ENCODE assay signal across 3 cellular contexts in the genomic region with DNA sequence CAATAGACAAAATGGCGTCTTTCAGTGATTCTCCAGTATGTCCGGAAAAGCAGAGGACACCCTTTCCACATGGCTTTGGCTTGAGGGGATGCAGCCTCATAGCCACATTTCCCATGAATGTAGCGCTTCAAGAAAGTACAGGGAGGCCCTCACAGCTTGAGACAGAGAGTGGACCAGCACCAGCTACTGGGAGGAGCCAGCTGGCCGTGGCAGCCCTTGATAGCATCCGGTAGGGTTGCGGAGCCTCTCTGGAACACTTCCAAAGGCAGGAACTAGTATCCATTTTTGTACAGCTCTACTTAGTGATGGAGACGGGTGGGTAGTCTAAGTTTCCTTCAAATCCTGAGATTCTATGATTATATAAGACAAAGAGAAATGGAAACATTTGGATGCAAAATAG.
TF ChIP-seq lines count a peak whose summit lies in the region.

No MANE protein-coding gene starts in this region.

TF ChIP-seq in SK-N-SH, 30 proteins besides CTCF, POLR2A, EP300 and RAD21 (continued from another document):
- TF ChIP-seq, protein P1, sequence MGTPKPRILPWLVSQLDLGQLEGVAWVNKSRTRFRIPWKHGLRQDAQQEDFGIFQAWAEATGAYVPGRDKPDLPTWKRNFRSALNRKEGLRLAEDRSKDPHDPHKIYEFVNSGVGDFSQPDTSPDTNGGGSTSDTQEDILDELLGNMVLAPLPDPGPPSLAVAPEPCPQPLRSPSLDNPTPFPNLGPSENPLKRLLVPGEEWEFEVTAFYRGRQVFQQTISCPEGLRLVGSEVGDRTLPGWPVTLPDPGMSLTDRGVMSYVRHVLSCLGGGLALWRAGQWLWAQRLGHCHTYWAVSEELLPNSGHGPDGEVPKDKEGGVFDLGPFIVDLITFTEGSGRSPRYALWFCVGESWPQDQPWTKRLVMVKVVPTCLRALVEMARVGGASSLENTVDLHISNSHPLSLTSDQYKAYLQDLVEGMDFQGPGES (IDR thresholded peaks at IDR 0.05; ENCODE audit: low read depth, low read length): no peak
- TF ChIP-seq RFX5 (IDR thresholded peaks at IDR 0.05; ENCODE audit: low read length) (no peak), FOSL2 (IDR thresholded peaks at IDR 0.05; ENCODE audit: borderline replicate concordance, low read depth) (no peak), YY1 (IDR thresholded peaks at IDR 0.05; ENCODE audit: low read depth) (no peak), MEF2A (IDR thresholded peaks at IDR 0.05; ENCODE audit: borderline replicate concordance, low read depth) (no peak), TEAD4 (IDR thresholded peaks at IDR 0.05; ENCODE audit: borderline replicate concordance, insufficient read depth) (no peak), NRF1 (IDR thresholded peaks at IDR 0.05; ENCODE audit: low read depth, low read length) (no peak), TAF1 (IDR thresholded peaks at IDR 0.05; ENCODE audit: borderline replicate concordance, low read depth, low read length) (no peak), FOXJ3 (CRISPR knock-in tag; IDR thresholded peaks at IDR 0.05) (no peak), MXI1 (IDR thresholded peaks at IDR 0.05; ENCODE audit: low read depth, low read length) (no peak), ELF1 (IDR thresholded peaks at IDR 0.05) (no peak), TCF12 (IDR thresholded peaks at IDR 0.05) (no peak), FOXM1 (IDR thresholded peaks at IDR 0.05; ENCODE audit: low read depth) (no peak)

TF ChIP-seq in SK-N-SH treated with all-trans-retinoic acid at 6 μM for 48 hours, 23 proteins besides CTCF, POLR2A, EP300 and RAD21 (continued from another document):
- TF ChIP-seq, protein P2, sequence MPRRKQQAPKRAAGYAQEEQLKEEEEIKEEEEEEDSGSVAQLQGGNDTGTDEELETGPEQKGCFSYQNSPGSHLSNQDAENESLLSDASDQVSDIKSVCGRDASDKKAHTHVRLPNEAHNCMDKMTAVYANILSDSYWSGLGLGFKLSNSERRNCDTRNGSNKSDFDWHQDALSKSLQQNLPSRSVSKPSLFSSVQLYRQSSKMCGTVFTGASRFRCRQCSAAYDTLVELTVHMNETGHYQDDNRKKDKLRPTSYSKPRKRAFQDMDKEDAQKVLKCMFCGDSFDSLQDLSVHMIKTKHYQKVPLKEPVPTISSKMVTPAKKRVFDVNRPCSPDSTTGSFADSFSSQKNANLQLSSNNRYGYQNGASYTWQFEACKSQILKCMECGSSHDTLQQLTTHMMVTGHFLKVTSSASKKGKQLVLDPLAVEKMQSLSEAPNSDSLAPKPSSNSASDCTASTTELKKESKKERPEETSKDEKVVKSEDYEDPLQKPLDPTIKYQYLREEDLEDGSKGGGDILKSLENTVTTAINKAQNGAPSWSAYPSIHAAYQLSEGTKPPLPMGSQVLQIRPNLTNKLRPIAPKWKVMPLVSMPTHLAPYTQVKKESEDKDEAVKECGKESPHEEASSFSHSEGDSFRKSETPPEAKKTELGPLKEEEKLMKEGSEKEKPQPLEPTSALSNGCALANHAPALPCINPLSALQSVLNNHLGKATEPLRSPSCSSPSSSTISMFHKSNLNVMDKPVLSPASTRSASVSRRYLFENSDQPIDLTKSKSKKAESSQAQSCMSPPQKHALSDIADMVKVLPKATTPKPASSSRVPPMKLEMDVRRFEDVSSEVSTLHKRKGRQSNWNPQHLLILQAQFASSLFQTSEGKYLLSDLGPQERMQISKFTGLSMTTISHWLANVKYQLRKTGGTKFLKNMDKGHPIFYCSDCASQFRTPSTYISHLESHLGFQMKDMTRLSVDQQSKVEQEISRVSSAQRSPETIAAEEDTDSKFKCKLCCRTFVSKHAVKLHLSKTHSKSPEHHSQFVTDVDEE (CRISPR knock-in tag; IDR thresholded peaks at IDR 0.05): no peak
- TF ChIP-seq ZNF565 (CRISPR knock-in tag; conservative IDR thresholded peaks at IDR 0.05; ENCODE audit: low read depth) (no peak), ISL1 (CRISPR knock-in tag; IDR thresholded peaks at IDR 0.05) (no peak), TOX (CRISPR knock-in tag; IDR thresholded peaks at IDR 0.05; ENCODE audit: borderline replicate concordance) (no peak), ESRRG (CRISPR knock-in tag; IDR thresholded peaks at IDR 0.05) (no peak), ZNF8 (CRISPR knock-in tag; IDR thresholded peaks at IDR 0.05) (no peak), ARNTL (CRISPR knock-in tag; IDR thresholded peaks at IDR 0.05; ENCODE audit: borderline replicate concordance, low read depth) (no peak), TCF4 (CRISPR knock-in tag; IDR thresholded peaks at IDR 0.05; ENCODE audit: borderline replicate concordance) (no peak), OSR1 (CRISPR knock-in tag; IDR thresholded peaks at IDR 0.05) (no peak), GLIS3 (CRISPR knock-in tag; IDR thresholded peaks at IDR 0.05) (no peak), ZNF70 (CRISPR knock-in tag; IDR thresholded peaks at IDR 0.05) (no peak), BACH2 (CRISPR knock-in tag; IDR thresholded peaks at IDR 0.05; ENCODE audit: borderline replicate concordance) (no peak), ZFP3 (CRISPR knock-in tag; IDR thresholded peaks at IDR 0.05) (no peak)
- TF ChIP-seq, protein P3, sequence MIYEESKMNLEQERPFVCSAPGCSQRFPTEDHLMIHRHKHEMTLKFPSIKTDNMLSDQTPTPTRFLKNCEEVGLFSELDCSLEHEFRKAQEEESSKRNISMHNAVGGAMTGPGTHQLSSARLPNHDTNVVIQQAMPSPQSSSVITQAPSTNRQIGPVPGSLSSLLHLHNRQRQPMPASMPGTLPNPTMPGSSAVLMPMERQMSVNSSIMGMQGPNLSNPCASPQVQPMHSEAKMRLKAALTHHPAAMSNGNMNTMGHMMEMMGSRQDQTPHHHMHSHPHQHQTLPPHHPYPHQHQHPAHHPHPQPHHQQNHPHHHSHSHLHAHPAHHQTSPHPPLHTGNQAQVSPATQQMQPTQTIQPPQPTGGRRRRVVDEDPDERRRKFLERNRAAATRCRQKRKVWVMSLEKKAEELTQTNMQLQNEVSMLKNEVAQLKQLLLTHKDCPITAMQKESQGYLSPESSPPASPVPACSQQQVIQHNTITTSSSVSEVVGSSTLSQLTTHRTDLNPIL (CRISPR knock-in tag; IDR thresholded peaks at IDR 0.05; ENCODE audit: low read depth): no peak

TF ChIP-seq in HEK293, 187 proteins besides CTCF, POLR2A, EP300 and RAD21 (continued from another document):
- TF ChIP-seq, protein P4, sequence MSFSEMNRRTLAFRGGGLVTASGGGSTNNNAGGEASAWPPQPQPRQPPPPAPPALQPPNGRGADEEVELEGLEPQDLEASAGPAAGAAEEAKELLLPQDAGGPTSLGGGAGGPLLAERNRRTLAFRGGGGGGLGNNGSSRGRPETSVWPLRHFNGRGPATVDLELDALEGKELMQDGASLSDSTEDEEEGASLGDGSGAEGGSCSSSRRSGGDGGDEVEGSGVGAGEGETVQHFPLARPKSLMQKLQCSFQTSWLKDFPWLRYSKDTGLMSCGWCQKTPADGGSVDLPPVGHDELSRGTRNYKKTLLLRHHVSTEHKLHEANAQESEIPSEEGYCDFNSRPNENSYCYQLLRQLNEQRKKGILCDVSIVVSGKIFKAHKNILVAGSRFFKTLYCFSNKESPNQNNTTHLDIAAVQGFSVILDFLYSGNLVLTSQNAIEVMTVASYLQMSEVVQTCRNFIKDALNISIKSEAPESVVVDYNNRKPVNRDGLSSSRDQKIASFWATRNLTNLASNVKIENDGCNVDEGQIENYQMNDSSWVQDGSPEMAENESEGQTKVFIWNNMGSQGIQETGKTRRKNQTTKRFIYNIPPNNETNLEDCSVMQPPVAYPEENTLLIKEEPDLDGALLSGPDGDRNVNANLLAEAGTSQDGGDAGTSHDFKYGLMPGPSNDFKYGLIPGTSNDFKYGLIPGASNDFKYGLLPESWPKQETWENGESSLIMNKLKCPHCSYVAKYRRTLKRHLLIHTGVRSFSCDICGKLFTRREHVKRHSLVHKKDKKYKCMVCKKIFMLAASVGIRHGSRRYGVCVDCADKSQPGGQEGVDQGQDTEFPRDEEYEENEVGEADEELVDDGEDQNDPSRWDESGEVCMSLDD (tag by site-specific recombination; IDR thresholded peaks at IDR 0.05): no peak
- TF ChIP-seq ZSCAN30 (tag by site-specific recombination; IDR thresholded peaks at IDR 0.05) (0 out of 2 replicates have a peak, but pooled peaks have one; percentile 31), ZBTB1 (tag by site-specific recombination; IDR thresholded peaks at IDR 0.05) (no peak), ZNF677 (tag by site-specific recombination; IDR thresholded peaks at IDR 0.05) (no peak), ZNF335 (tag by site-specific recombination; conservative IDR thresholded peaks at IDR 0.05) (peak; percentile 34; the same call in 1 of the 2 replicates), GLIS1 (tag by site-specific recombination; IDR thresholded peaks at IDR 0.05) (no peak)
- TF ChIP-seq, protein P5, sequence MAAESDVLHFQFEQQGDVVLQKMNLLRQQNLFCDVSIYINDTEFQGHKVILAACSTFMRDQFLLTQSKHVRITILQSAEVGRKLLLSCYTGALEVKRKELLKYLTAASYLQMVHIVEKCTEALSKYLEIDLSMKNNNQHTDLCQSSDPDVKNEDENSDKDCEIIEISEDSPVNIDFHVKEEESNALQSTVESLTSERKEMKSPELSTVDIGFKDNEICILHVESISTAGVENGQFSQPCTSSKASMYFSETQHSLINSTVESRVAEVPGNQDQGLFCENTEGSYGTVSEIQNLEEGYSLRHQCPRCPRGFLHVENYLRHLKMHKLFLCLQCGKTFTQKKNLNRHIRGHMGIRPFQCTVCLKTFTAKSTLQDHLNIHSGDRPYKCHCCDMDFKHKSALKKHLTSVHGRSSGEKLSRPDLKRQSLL (tag by site-specific recombination; IDR thresholded peaks at IDR 0.05): peak; percentile 77
TF ChIP-seq in HEK293: peak in this region for 5.
